1 cellular context compared by ENCODE assay signal in genomic region chr10:70858759-70859158, GRCh38.
A peak's percentile ranks its signal among the peaks of the same experiment; 100 is the strongest.
TF ChIP-seq lines count a peak whose summit lies in the region.

No MANE protein-coding gene starts in this region.

TF ChIP-seq in SK-N-SH treated with all-trans-retinoic acid at 6 μM for 48 hours, 23 proteins besides CTCF, POLR2A, EP300 and RAD21 (continued from another document):
- no peak for TF ChIP-seq ZFP30 (CRISPR knock-in tag; IDR thresholded peaks at IDR 0.05)
- TF ChIP-seq ZFP3 (CRISPR knock-in tag; IDR thresholded peaks at IDR 0.05) = no peak
- TF ChIP-seq ZNF8 (CRISPR knock-in tag; IDR thresholded peaks at IDR 0.05) = 0 out of 2 replicates have a peak, but pooled peaks have one; percentile 18
